In genomic region chr2:235049719-235050118, GRCh38 we compare ENCODE assay signal across 29 cellular contexts.
DNase-seq lines count a peak whose midpoint lies in the region; ATAC-seq, FAIRE-seq and TF ChIP-seq lines count a peak whose summit lies in the region.
"Had no signal": no experiment of that assay in that cellular context is flagged by ENCODE, and none has a peak within 500 bp of the region (broad histone marks: within the 10 kb centered on the region; RNA-seq: fewer than 3 reads in every experiment).

No MANE protein-coding gene starts in this region.

- TF ChIP-seq CTCF in RWPE1 (conservative IDR thresholded peaks at IDR 0.05; ENCODE audit: low read depth) = no peak
- no peak for TF ChIP-seq CTCF in kidney (IDR thresholded peaks at IDR 0.05; ENCODE audit: borderline replicate concordance, extremely low read depth, insufficient read depth)
- TF ChIP-seq CTCF in MM.1S (IDR thresholded peaks at IDR 0.05; ENCODE audit: low read length) = no peak

- no peak overlapping the region for H2AFZ ChIP-seq in MM.1S (ENCODE audit: low read length)

- no peak overlapping the region for H3K4me3 ChIP-seq in kidney (ENCODE audit: low read length in 2 of 2)
- H3K4me3 ChIP-seq in MM.1S (ENCODE audit: low read length) = no peak overlapping the region
- H3K4me3 ChIP-seq: adrenal gland, esophagus squamous epithelium, gastrocnemius medialis, mucosa of descending colon had no signal

- no peaks in the 10 kb centered on the region for H4K20me1 ChIP-seq in MM.1S (ENCODE audit: insufficient read depth, low read length)

- H3K4me2 ChIP-seq in MM.1S (ENCODE audit: low read depth, low read length) = no peak overlapping the region

- H3K27me3 ChIP-seq in MM.1S (replicated peaks; ENCODE audit: insufficient read depth, low read length) = no peaks in the 10 kb centered on the region
- H3K27me3 ChIP-seq: adrenal gland, esophagus squamous epithelium, gastrocnemius medialis had no signal

- peak; percentile 11 for DNase-seq in CMK (ENCODE audit: low read depth)
- no peak for DNase-seq in RWPE1 (ENCODE audit: low spot score)
- DNase-seq in kidney = no peak
- peak; percentile 51 for DNase-seq in sciatic nerve (ENCODE audit: low spot score)
- DNase-seq in MM.1S = no peak
- no peak for DNase-seq in activated CD4-positive, alpha-beta T cell treated with anti-CD3 and anti-CD28 coated beads, Interleukin-2, amount 50 U/mL, for 4 hours
- no peak for DNase-seq in activated gamma-delta T cell treated with Interleukin-2 at 50 U/mL for 16 hours
- DNase-seq: activated CD4-positive, CD25-positive, alpha-beta regulatory T cell treated with anti-CD3 and anti-CD28 coated beads, Interleukin-2, amount 50 U/mL, for 72 hours; activated CD8-positive, alpha-beta T cell treated with anti-CD3 and anti-CD28 coated beads, Interleukin-2, amount 10 ng/mL, durations not matched to agents 7 days and 5 days; activated gamma-delta T cell; activated T-cell treated with anti-CD3 and anti-CD28 coated beads for 4 hours; C1 segment of cervical spinal cord; esophagus squamous epithelium; gastrocnemius medialis; left ventricle myocardium superior; mucosa of descending colon; NCI-H1105 treated with DMSO at 0.1 percent for 48 hours; NCI-H226; NCI-H82; nephron progenitor cell; stimulated activated CD4-positive, alpha-beta T cell treated with anti-CD3 and anti-CD28 coated beads, Interleukin-1b, Interleukin-23, amount 100 ng/mL, for 48 hours; substantia nigra; T-helper 1 cell had no signal

- POLR2A ChIA-PET in RWPE1 (lab: Yijun Ruan, JAX; ENCODE audit: low non-redundant PET) = no interaction called here

- H3K9me2 ChIP-seq in MM.1S (replicated peaks; ENCODE audit: insufficient read depth, low read length) = no peaks in the 10 kb centered on the region

- no peak for FAIRE-seq in kidney (lab: Jason Lieb, UNC)
- FAIRE-seq: bronchial epithelial cell, D721Med, H54, urothelium cell line had no signal

- peaks cover 8 to 24% of the 10 kb centered on the region in 2 donors for H3K36me3 ChIP-seq in kidney (ENCODE audit: control insufficient read depth in 1 of 2, insufficient read depth in 2 of 2, low read length in 2 of 2)
- no peaks in the 10 kb centered on the region for H3K36me3 ChIP-seq in MM.1S (replicated peaks; ENCODE audit: insufficient read depth, low read length)
- H3K36me3 ChIP-seq: gastrocnemius medialis had no signal

- no peak for ATAC-seq in sciatic nerve
- ATAC-seq: activated CD8-positive, alpha-beta T cell treated with anti-CD3 and anti-CD28 coated beads, Interleukin-2, amount 10 ng/mL, durations not matched to agents 7 days and 5 days; left ventricle myocardium superior had no signal

- H3K27ac ChIP-seq in RWPE1 (peak overlapping the region; percentile 67), kidney (ENCODE audit: low read depth in 2 of 2, low read length in 2 of 2) (peak overlapping the region; percentile 63 to 81), MM.1S (ENCODE audit: low read length) (no peak overlapping the region)
- H3K27ac ChIP-seq: HL-60 had no signal

- intact Hi-C loops in kidney (cut with DNase I) (no loop called here), sciatic nerve (cut with DNase I) (no loop called here)

- H3K9ac ChIP-seq in kidney (ENCODE audit: low read length in 2 of 2) (peak overlapping the region in 1 of 2 donors; percentile 51), MM.1S (ENCODE audit: low read length) (no peak overlapping the region)

- H3K9me3 ChIP-seq in kidney (ENCODE audit: control insufficient read depth in 1 of 2, low read length in 2 of 2) = no peaks in the 10 kb centered on the region
- H3K9me3 ChIP-seq in MM.1S (replicated peaks; ENCODE audit: insufficient read depth, low read length) = no peaks in the 10 kb centered on the region
- H3K9me3 ChIP-seq: adrenal gland, esophagus squamous epithelium, gastrocnemius medialis, mucosa of descending colon had no signal

- CTCF ChIA-PET in RWPE1 (lab: Yijun Ruan, JAX) = no interaction called here

- 0 out of 2 replicates have a peak, but pooled peaks cover 6% of the 10 kb centered on the region for H3F3A ChIP-seq in MM.1S (ENCODE audit: insufficient read depth, low read length)

- no peaks in the 10 kb centered on the region for H3K79me2 ChIP-seq in MM.1S (ENCODE audit: low read length)

- peaks cover 14 to 18% of the 10 kb centered on the region in 2 donors for H3K4me1 ChIP-seq in kidney (ENCODE audit: control insufficient read depth in 1 of 2, insufficient read depth in 1 of 2, low read depth in 1 of 2, low read length in 2 of 2)
- H3K4me1 ChIP-seq in MM.1S (ENCODE audit: low read length) = peaks cover 14% of the 10 kb centered on the region

Comparison
In these comparisons a context has a peak if more than half of its experiments do, and no peak if none do; other contexts are left out.
1. DNase-seq: peak in CMK (single experiment) and sciatic nerve (single experiment); none in RWPE1 (single experiment), kidney (single experiment), MM.1S (single experiment), activated CD4-positive, alpha-beta T cell treated with anti-CD3 and anti-CD28 coated beads, Interleukin-2, amount 50 U/mL, for 4 hours (0 of 2) and activated gamma-delta T cell treated with Interleukin-2 at 50 U/mL for 16 hours (single experiment).